In the genomic region with DNA sequence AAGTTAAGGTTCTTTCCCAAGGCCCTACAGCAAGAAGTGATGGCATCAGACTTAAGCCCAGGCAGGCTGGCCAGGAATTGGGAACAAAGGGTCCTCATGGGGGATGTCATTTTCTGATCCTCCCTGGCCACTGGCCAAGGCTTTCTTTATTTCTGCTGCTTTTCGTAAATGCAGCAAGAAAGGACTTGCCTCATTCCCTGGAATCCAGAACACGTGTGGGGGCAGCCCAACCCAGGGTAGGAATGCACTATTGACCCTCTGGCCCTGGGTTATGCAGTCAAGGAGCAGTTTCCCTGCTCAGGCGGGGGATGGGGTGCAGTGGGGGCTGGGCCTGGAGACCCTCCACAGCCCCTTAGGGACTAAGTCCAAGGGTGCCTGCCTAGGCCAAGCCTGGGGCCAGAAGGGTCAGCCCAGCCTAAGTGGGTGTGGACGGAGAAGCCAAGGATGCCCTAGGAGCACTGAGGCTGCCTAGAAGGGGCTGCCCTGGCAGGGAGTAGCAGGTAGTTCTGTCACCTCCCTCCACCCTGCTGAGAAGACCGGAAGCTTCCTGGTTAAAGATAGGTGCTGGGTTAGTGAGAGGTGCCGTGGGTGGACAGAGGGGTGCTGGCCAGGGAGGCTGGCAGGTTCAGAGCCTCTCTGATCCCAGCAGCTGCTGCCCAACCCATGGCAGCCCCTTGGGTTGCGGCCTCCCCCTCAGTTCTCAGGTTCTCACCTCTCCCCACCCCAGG, we compare ENCODE assay signal across 10 cellular contexts.
A peak's percentile ranks its signal among the peaks of the same experiment; 100 is the strongest.
DNase-seq lines count a peak whose midpoint lies in the region; ATAC-seq and TF ChIP-seq lines count a peak whose summit lies in the region.
"Had no signal": no experiment of that assay in that cellular context is flagged by ENCODE, and none has a peak within 500 bp of the region (broad histone marks: within the 10 kb centered on the region; RNA-seq: fewer than 3 reads in every experiment).

No MANE protein-coding gene starts in this region.

- peaks cover 2% of the 10 kb centered on the region for H3K36me3 Mint-ChIP-seq in IgD-negative memory B cell

- peak overlapping the region in 1 of 4 donors; percentile 38 for H3K4me3 Mint-ChIP-seq in IgD-negative memory B cell

- H3K27me3 ChIP-seq in duodenal mucosa (ENCODE audit: control insufficient read depth in 1 of 2, insufficient read depth in 2 of 2, low read length in 2 of 2) = no peaks in the 10 kb centered on the region
- H3K27me3 ChIP-seq in muscle layer of duodenum (ENCODE audit: low read depth, low read length) = no peaks in the 10 kb centered on the region
- no peaks in the 10 kb centered on the region for H3K27me3 ChIP-seq in upper lobe of right lung

- no peak for TF ChIP-seq CTCF in upper lobe of right lung (IDR thresholded peaks at IDR 0.05)

- H3K27ac Mint-ChIP-seq in IgD-negative memory B cell = peak overlapping the region; percentile 43 to 99 (median 96)

- H3K27me3 Mint-ChIP-seq in IgD-negative memory B cell = no peaks in the 10 kb centered on the region

- H3K4me1 ChIP-seq in duodenal mucosa (ENCODE audit: control insufficient read depth in 1 of 2, insufficient read depth in 2 of 2, low read length in 2 of 2) (peaks cover 14 to 24% of the 10 kb centered on the region in 2 donors), muscle layer of duodenum (ENCODE audit: control insufficient read depth in 1 of 2, insufficient read depth in 2 of 2, low read length in 2 of 2) (peaks cover 0 to 34% of the 10 kb centered on the region in 2 donors), upper lobe of right lung (peaks cover 36% of the 10 kb centered on the region)

- H3K9ac ChIP-seq in duodenal mucosa (ENCODE audit: low read depth in 1 of 2, low read length in 2 of 2) = no peak overlapping the region

- intact Hi-C loops in upper lobe of right lung (cut with DNase I) = no loop called here

- peak overlapping the region; percentile 63 for H3K27ac ChIP-seq in duodenal mucosa (ENCODE audit: low read depth, low read length)
- H3K27ac ChIP-seq in muscle layer of duodenum (ENCODE audit: low read length) = peak overlapping the region; percentile 32
- peak overlapping the region; percentile 73 for H3K27ac ChIP-seq in upper lobe of right lung

- no peaks in the 10 kb centered on the region for H3K9me3 ChIP-seq in duodenal mucosa (ENCODE audit: control insufficient read depth in 1 of 2, low read length in 2 of 2)
- no peaks in the 10 kb centered on the region for H3K9me3 ChIP-seq in muscle layer of duodenum (ENCODE audit: control insufficient read depth in 1 of 2, low read length in 2 of 2)
- H3K9me3 ChIP-seq in upper lobe of right lung = no peaks in the 10 kb centered on the region

- H3K4me1 Mint-ChIP-seq in IgD-negative memory B cell = peaks cover 21 to 22% (median 21%) of the 10 kb centered on the region in 3 donors

- DNase-seq in upper lobe of right lung = no peak
- no peak for DNase-seq in stimulated activated CD4-positive, alpha-beta T cell treated with anti-CD3 and anti-CD28 coated beads, Interleukin-15, amount 100 ng/mL, for 24 hours
- DNase-seq in DMS114 treated with DMSO at 0.1 percent for 48 hours (lab: John Stamatoyannopoulos, UW; ENCODE audit: unreplicated experiment) = no peak
- no peak for DNase-seq in NCI-H1436 treated with DMSO at 0.1 percent for 48 hours (lab: John Stamatoyannopoulos, UW)
- DNase-seq: cortex of kidney, GOT3, NCI-H774 had no signal

- no peaks in the 10 kb centered on the region for H3K9me3 Mint-ChIP-seq in IgD-negative memory B cell

- H3K4me3 ChIP-seq in duodenal mucosa (ENCODE audit: low read depth in 1 of 2, low read length in 2 of 2) (no peak overlapping the region), muscle layer of duodenum (ENCODE audit: low read depth in 1 of 2, low read length in 2 of 2) (no peak overlapping the region), upper lobe of right lung (no peak overlapping the region)

- peaks cover 0 to 5% of the 10 kb centered on the region in 2 donors for H3K36me3 ChIP-seq in duodenal mucosa (ENCODE audit: control insufficient read depth in 1 of 2, insufficient read depth in 2 of 2, low read length in 2 of 2)
- no peaks in the 10 kb centered on the region for H3K36me3 ChIP-seq in muscle layer of duodenum (ENCODE audit: control insufficient read depth in 1 of 2, insufficient read depth in 2 of 2, low read length in 2 of 2)
- no peaks in the 10 kb centered on the region for H3K36me3 ChIP-seq in upper lobe of right lung

- ATAC-seq in upper lobe of right lung = peak; percentile 38
